In the genomic region with DNA sequence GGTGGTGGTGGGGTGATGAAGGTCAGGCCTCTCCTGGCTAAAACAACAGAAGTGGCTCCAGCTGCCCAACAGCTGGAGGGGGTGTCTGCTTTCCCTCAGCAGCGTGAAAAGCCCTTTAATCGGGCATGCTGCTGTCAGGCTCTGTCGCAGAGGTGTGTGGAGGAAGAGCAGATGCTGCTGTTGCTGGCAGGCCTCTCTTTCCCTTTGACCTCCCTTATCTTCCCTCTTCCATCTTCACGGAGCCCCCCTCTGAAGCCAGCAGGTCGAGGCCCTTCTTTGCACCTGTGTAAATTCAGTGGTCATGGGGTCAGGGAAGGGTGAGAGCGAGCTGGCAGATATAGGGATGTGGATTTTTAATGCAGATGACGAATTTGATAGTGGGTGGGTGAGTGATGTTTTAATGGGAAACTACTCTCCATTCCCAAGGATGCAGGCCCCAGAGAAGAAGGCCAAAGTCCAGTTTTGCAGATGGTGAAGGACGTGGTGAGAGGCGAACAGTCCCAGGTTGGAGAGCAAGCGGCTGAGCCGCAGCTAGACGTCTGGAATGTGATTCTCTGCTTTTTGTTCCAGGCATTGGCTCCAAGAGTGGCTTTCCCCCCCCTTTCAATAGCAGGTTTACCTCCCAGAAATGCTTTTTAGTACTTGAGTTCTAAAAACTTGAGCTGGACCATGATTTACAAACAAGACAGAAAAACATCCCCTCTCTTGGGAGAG, we compare ENCODE assay signal across 1 cellular context.
TF ChIP-seq lines count a peak whose summit lies in the region.

No MANE protein-coding gene starts in this region.

TF ChIP-seq in HepG2, 621 proteins besides CTCF, POLR2A, EP300 and RAD21 (continued from another document):
- TF ChIP-seq, protein P1, sequence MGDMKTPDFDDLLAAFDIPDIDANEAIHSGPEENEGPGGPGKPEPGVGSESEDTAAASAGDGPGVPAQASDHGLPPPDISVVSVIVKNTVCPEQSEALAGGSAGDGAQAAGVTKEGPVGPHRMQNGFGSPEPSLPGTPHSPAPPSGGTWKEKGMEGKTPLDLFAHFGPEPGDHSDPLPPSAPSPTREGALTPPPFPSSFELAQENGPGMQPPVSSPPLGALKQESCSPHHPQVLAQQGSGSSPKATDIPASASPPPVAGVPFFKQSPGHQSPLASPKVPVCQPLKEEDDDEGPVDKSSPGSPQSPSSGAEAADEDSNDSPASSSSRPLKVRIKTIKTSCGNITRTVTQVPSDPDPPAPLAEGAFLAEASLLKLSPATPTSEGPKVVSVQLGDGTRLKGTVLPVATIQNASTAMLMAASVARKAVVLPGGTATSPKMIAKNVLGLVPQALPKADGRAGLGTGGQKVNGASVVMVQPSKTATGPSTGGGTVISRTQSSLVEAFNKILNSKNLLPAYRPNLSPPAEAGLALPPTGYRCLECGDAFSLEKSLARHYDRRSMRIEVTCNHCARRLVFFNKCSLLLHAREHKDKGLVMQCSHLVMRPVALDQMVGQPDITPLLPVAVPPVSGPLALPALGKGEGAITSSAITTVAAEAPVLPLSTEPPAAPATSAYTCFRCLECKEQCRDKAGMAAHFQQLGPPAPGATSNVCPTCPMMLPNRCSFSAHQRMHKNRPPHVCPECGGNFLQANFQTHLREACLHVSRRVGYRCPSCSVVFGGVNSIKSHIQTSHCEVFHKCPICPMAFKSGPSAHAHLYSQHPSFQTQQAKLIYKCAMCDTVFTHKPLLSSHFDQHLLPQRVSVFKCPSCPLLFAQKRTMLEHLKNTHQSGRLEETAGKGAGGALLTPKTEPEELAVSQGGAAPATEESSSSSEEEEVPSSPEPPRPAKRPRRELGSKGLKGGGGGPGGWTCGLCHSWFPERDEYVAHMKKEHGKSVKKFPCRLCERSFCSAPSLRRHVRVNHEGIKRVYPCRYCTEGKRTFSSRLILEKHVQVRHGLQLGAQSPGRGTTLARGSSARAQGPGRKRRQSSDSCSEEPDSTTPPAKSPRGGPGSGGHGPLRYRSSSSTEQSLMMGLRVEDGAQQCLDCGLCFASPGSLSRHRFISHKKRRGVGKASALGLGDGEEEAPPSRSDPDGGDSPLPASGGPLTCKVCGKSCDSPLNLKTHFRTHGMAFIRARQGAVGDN (CRISPR knock-in tag; IDR thresholded peaks at IDR 0.05), result peak; percentile 59
- TF ChIP-seq REL (CRISPR knock-in tag; conservative IDR thresholded peaks at IDR 0.05) (no peak), ZZZ3 (CRISPR knock-in tag; IDR thresholded peaks at IDR 0.05; ENCODE audit: borderline replicate concordance) (no peak), ZNF501 (CRISPR knock-in tag; IDR thresholded peaks at IDR 0.05) (peak; percentile 59; the same call in 1 of the 2 replicates)
- TF ChIP-seq, protein P2, sequence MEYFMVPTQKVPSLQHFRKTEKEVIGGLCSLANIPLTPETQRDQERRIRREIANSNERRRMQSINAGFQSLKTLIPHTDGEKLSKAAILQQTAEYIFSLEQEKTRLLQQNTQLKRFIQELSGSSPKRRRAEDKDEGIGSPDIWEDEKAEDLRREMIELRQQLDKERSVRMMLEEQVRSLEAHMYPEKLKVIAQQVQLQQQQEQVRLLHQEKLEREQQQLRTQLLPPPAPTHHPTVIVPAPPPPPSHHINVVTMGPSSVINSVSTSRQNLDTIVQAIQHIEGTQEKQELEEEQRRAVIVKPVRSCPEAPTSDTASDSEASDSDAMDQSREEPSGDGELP (IDR thresholded peaks at IDR 0.05; ENCODE audit: borderline replicate concordance, low read depth), result peak; percentile 81; the same call in 1 of the 2 replicates
